20 cellular contexts compared by ENCODE assay signal in genomic region chr13:108878732-108879131, GRCh38.
DNase-seq lines count a peak whose midpoint lies in the region; ATAC-seq, FAIRE-seq and TF ChIP-seq lines count a peak whose summit lies in the region.
"Had no signal": no experiment of that assay in that cellular context is flagged by ENCODE, and none has a peak within 500 bp of the region (broad histone marks: within the 10 kb centered on the region; RNA-seq: fewer than 3 reads in every experiment).

No MANE protein-coding gene starts in this region.

- H3K27ac ChIP-seq in HCT116 (ENCODE audit: low read depth, low read length) = no peak overlapping the region
- H3K27ac ChIP-seq in esophagus muscularis mucosa (replicated peaks in 1 of 4) = no peak overlapping the region
- no peak overlapping the region for H3K27ac ChIP-seq in smooth muscle cell (ENCODE audit: low read depth)
- H3K27ac ChIP-seq: BLaER1 had no signal

- H3K9me3 ChIP-seq in HCT116 (ENCODE audit: control insufficient read depth in 1 of 2, insufficient read depth in 1 of 2, low read depth in 1 of 2, low read length in 2 of 2) = no peaks in the 10 kb centered on the region
- H3K9me3 ChIP-seq in esophagus muscularis mucosa = peaks cover 0 to 10% (median 5%) of the 10 kb centered on the region in 4 donors
- no peaks in the 10 kb centered on the region for H3K9me3 ChIP-seq in smooth muscle cell (replicated peaks; ENCODE audit: low read depth)
- H3K9me3 ChIP-seq: BE2C had no signal

- H3K4me3 ChIP-seq in HCT116 (replicated peaks in 1 of 2; ENCODE audit: low read depth in 1 of 2, low read length in 2 of 2) (no peak overlapping the region), esophagus muscularis mucosa (no peak overlapping the region), smooth muscle cell (no peak overlapping the region)
- H3K4me3 ChIP-seq: BLaER1 had no signal

- no peaks in the 10 kb centered on the region for H3K36me3 ChIP-seq in HCT116 (ENCODE audit: control insufficient read depth in 1 of 2, insufficient read depth in 2 of 2, low read length in 2 of 2)
- no peaks in the 10 kb centered on the region for H3K36me3 ChIP-seq in esophagus muscularis mucosa
- no peaks in the 10 kb centered on the region for H3K36me3 ChIP-seq in smooth muscle cell (ENCODE audit: low read depth)
- H3K36me3 ChIP-seq: BE2C, BLaER1 had no signal

- BruUV-seq in HCT116 (replicated peaks; lab: Mats Ljungman, UMichigan) = no TSS peak

- no peak for TF ChIP-seq RAD21 in HCT116 (IDR thresholded peaks at IDR 0.05; ENCODE audit: low read depth)

- H4K20me1 ChIP-seq in HCT116 (ENCODE audit: insufficient read depth) (no peaks in the 10 kb centered on the region), smooth muscle cell (ENCODE audit: low read depth) (no peaks in the 10 kb centered on the region)
- H4K20me1 ChIP-seq: BLaER1 had no signal

- H3K79me2 ChIP-seq in HCT116 (ENCODE audit: insufficient read depth, low read length) (no peaks in the 10 kb centered on the region), smooth muscle cell (ENCODE audit: low read depth) (no peaks in the 10 kb centered on the region)

- CTCF ChIA-PET in HCT116 (lab: Charles Lee) = no interaction called here

- H3K4me1 ChIP-seq in HCT116 (ENCODE audit: control insufficient read depth in 1 of 2, insufficient read depth in 2 of 2, low read length in 2 of 2) (no peaks in the 10 kb centered on the region), esophagus muscularis mucosa (no peaks in the 10 kb centered on the region), smooth muscle cell (ENCODE audit: low read depth) (no peaks in the 10 kb centered on the region)
- H3K4me1 ChIP-seq: BE2C, BLaER1 had no signal

- peak; percentile 53 for ATAC-seq in HCT116

- TF ChIP-seq CTCF in HCT116 (IDR thresholded peaks at IDR 0.05 in 2 of 3, conservative IDR thresholded peaks at IDR 0.05 in 1 of 3; ENCODE audit: borderline replicate concordance in 1 of 3, insufficient read depth in 1 of 3, low read depth in 2 of 3, low read length in 2 of 3) = no peak
- no peak for TF ChIP-seq CTCF in esophagus muscularis mucosa (IDR thresholded peaks at IDR 0.05)
- no peak for TF ChIP-seq CTCF in smooth muscle cell (IDR thresholded peaks at IDR 0.05; ENCODE audit: borderline replicate concordance, insufficient read depth, poor library complexity, severe bottlenecking)

- RAD21 ChIA-PET in HCT116 (lab: Charles Lee; ENCODE audit: low non-redundant PET in 1 of 2, low total read pairs in 2 of 2, uncharacterized antibody in 2 of 2, unreplicated experiment in 2 of 2) = no interaction called here

- no peak for DNase-seq in H54 (ENCODE audit: insufficient read length, low spot score)
- no peak for DNase-seq in HCT116 (ENCODE audit: low read depth, low spot score)
- peak; percentile 55 for DNase-seq in esophagus muscularis mucosa (ENCODE audit: extremely low spot score)
- DNase-seq in DMS 273 treated with DMSO at 0.1 percent for 48 hours (lab: John Stamatoyannopoulos, UW) = no peak
- no peak for DNase-seq in smooth muscle cell (lab: John Stamatoyannopoulos, UW; ENCODE audit: unreplicated experiment)
- DNase-seq: 8988T; ACHN; BE2C; C1 segment of cervical spinal cord; CD4-positive, alpha-beta memory T cell; CD4-positive, CD25-positive, alpha-beta regulatory T cell; CD8-positive, alpha-beta memory T cell; COR-L47; DMS79 treated with DMSO at 0.1 percent for 48 hours; GF-D8 had no signal

- no peaks in the 10 kb centered on the region for H3K9me2 ChIP-seq in HCT116 (ENCODE audit: insufficient read depth)

- TF ChIP-seq EP300 in esophagus muscularis mucosa (IDR thresholded peaks at IDR 0.05) = no peak

- intact Hi-C loops in HCT116 (cut with micrococcal nuclease) (no loop called here), esophagus muscularis mucosa (cut with DNase I) (no loop called here)

- TF ChIP-seq POLR2A in H54 (IDR thresholded peaks at IDR 0.05; ENCODE audit: low read depth, low read length) (no peak), HCT116 (IDR thresholded peaks at IDR 0.05; ENCODE audit: borderline replicate concordance, extremely low read depth, insufficient read depth, insufficient read length) (no peak), esophagus muscularis mucosa (IDR thresholded peaks at IDR 0.05; ENCODE audit: low read depth) (no peak)

- no peaks in the 10 kb centered on the region for H3F3A ChIP-seq in smooth muscle cell (ENCODE audit: low read depth)

- H3K4me2 ChIP-seq in HCT116 (ENCODE audit: low read length) = no peak overlapping the region
- H3K4me2 ChIP-seq in smooth muscle cell = no peak overlapping the region
- H3K4me2 ChIP-seq: BLaER1 had no signal

- no peaks in the 10 kb centered on the region for H3K27me3 ChIP-seq in HCT116 (ENCODE audit: insufficient read depth, low read length)
- H3K27me3 ChIP-seq in esophagus muscularis mucosa = no peaks in the 10 kb centered on the region
- H3K27me3 ChIP-seq in smooth muscle cell (ENCODE audit: low read depth) = no peaks in the 10 kb centered on the region
- H3K27me3 ChIP-seq: BLaER1 had no signal

- H3K9ac ChIP-seq in HCT116 (ENCODE audit: low read length) (no peak overlapping the region), smooth muscle cell (ENCODE audit: low read depth) (no peak overlapping the region)
- H3K9ac ChIP-seq: BLaER1 had no signal

- no peak overlapping the region for H2AFZ ChIP-seq in HCT116 (ENCODE audit: low read depth, low read length, poor library complexity, severe bottlenecking)
- H2AFZ ChIP-seq in smooth muscle cell (ENCODE audit: low read depth) = no peak overlapping the region

- FAIRE-seq in H54 (lab: Jason Lieb, UNC) = peak; percentile 36
- FAIRE-seq: A204.1, G401.6, GM12891, GM19239 had no signal

- 100% methylated on average over 2 of the region's 2 CpGs for WGBS in esophagus muscularis mucosa
- WGBS in smooth muscle cell (ENCODE audit: low lambda C conversion rate) = 89% methylated on average over 2 of the region's 2 CpGs

- POLR2A ChIA-PET in HCT116 (lab: Charles Lee) = no interaction called here

TF ChIP-seq in HCT116, 20 proteins besides CTCF, POLR2A, EP300 and RAD21 (continues in another document):
- TF ChIP-seq EGR1 (IDR thresholded peaks at IDR 0.05; ENCODE audit: low read depth) (no peak), CEBPB (IDR thresholded peaks at IDR 0.05; ENCODE audit: low read depth) (no peak), ELF1 (IDR thresholded peaks at IDR 0.05; ENCODE audit: borderline replicate concordance, low read depth) (no peak), MAX (IDR thresholded peaks at IDR 0.05) (no peak), REST (IDR thresholded peaks at IDR 0.05; ENCODE audit: low read depth) (no peak), SIN3A (IDR thresholded peaks at IDR 0.05; ENCODE audit: low read depth) (no peak), SRF (IDR thresholded peaks at IDR 0.05; ENCODE audit: low read depth) (no peak), TCF7L2 (IDR thresholded peaks at IDR 0.05; ENCODE audit: borderline replicate concordance, extremely low read depth, insufficient read depth, insufficient read length) (no peak), EZH2 (IDR thresholded peaks at IDR 0.05) (no peak), ZFX (IDR thresholded peaks at IDR 0.05) (no peak), JUND (IDR thresholded peaks at IDR 0.05) (no peak), FOSL1 (IDR thresholded peaks at IDR 0.05; ENCODE audit: low read depth) (no peak), SP1 (IDR thresholded peaks at IDR 0.05; ENCODE audit: low read depth) (no peak), ZBTB33 (IDR thresholded peaks at IDR 0.05; ENCODE audit: extremely low read depth, insufficient replicate concordance, low read length) (no peak), CBX3 (IDR thresholded peaks at IDR 0.05; ENCODE audit: low read depth) (no peak), POLR2AphosphoS5 (IDR thresholded peaks at IDR 0.05; ENCODE audit: low read depth, low read length) (no peak)
